21 cellular contexts compared by ENCODE assay signal in genomic region chr1:169289016-169289415, GRCh38.
A peak's percentile ranks its signal among the peaks of the same experiment; 100 is the strongest.
DNase-seq lines count a peak whose midpoint lies in the region; ATAC-seq, FAIRE-seq and TF ChIP-seq lines count a peak whose summit lies in the region.
"Had no signal": no experiment of that assay in that cellular context is flagged by ENCODE, and none has a peak within 500 bp of the region (broad histone marks: within the 10 kb centered on the region; RNA-seq: fewer than 3 reads in every experiment).

No MANE protein-coding gene starts in this region.

- H3K79me2 ChIP-seq in HCT116 (ENCODE audit: insufficient read depth, low read length) (no peaks in the 10 kb centered on the region), H1 (ENCODE audit: control insufficient read depth in 1 of 2, insufficient read depth in 2 of 2, low read length in 2 of 2) (no peaks in the 10 kb centered on the region)

- TF ChIP-seq RAD21 in HCT116 (IDR thresholded peaks at IDR 0.05; ENCODE audit: low read depth) = no peak
- TF ChIP-seq RAD21 in H1 (IDR thresholded peaks at IDR 0.05 in 1 of 2, conservative IDR thresholded peaks at IDR 0.05 in 1 of 2; ENCODE audit: low read depth in 2 of 2, low read length in 2 of 2) = no peak

- CTCF ChIA-PET in HCT116 (lab: Charles Lee) (no interaction called here), H1 (lab: Charles Lee; ENCODE audit: partially characterized antibody) (no interaction called here)

- 86% methylated on average over 1 of the region's 1 CpG; no CpG with 5 or more reads in 1 of the 2 experiments for WGBS in H1 (ENCODE audit: extremely low coverage in 1 of 2, insufficient coverage in 1 of 2, insufficient read length in 1 of 2, insufficient replicate concordance in 2 of 2, low coverage in 1 of 2, low lambda C conversion rate in 2 of 2, missing lambda C conversion rate in 1 of 2), 2 experiments

- peak overlapping the region; percentile 82 for H2BK12ac ChIP-seq in H1 (ENCODE audit: low read depth, low read length)

- no peak overlapping the region for H3K56ac ChIP-seq in H1 (replicated peaks; ENCODE audit: insufficient read length, low read depth, low read length)

- H3K4me3 ChIP-seq in AG10803 (ENCODE audit: low read length) (no peak overlapping the region), HCT116 (replicated peaks in 1 of 2; ENCODE audit: low read depth in 1 of 2, low read length in 2 of 2) (no peak overlapping the region), H1 (ENCODE audit: extremely low read depth in 1 of 4, insufficient read depth in 2 of 4, low read depth in 3 of 4, low read length in 4 of 4) (no peak overlapping the region)
- H3K4me3 ChIP-seq: SK-N-MC had no signal

- H3K36me3 ChIP-seq in HCT116 (ENCODE audit: control insufficient read depth in 1 of 2, insufficient read depth in 2 of 2, low read length in 2 of 2) (no peaks in the 10 kb centered on the region), H1 (ENCODE audit: control insufficient read depth in 2 of 4, insufficient read depth in 4 of 4, low read length in 3 of 4) (no peaks in the 10 kb centered on the region)
- H3K36me3 ChIP-seq: BE2C had no signal

- 0 out of 2 replicates have a peak, but pooled peaks cover 6% of the 10 kb centered on the region for H3K9me2 ChIP-seq in HCT116 (ENCODE audit: insufficient read depth)

- POLR2A ChIA-PET in HCT116 (lab: Charles Lee) (no interaction called here), H1 (lab: Charles Lee; ENCODE audit: partially characterized antibody) (no interaction called here)

- no peaks in the 10 kb centered on the region for H4K20me1 ChIP-seq in HCT116 (ENCODE audit: insufficient read depth)
- no peaks in the 10 kb centered on the region for H4K20me1 ChIP-seq in H1 (replicated peaks in 1 of 2; ENCODE audit: control insufficient read depth in 1 of 2, insufficient read depth in 2 of 2, low read length in 2 of 2)

- H3K4ac ChIP-seq in H1 (replicated peaks; ENCODE audit: insufficient read length, low read depth, low read length) = peak overlapping the region; percentile 6

- no peak overlapping the region for H2BK120ac ChIP-seq in H1 (replicated peaks; ENCODE audit: low read depth, low read length)

- TF ChIP-seq POLR2A in HCT116 (IDR thresholded peaks at IDR 0.05; ENCODE audit: borderline replicate concordance, extremely low read depth, insufficient read depth, insufficient read length) (no peak), H1 (IDR thresholded peaks at IDR 0.05; ENCODE audit: control extremely low read depth in 1 of 2, low read depth in 2 of 2, low read length in 2 of 2) (no peak)

- H3K27ac ChIP-seq in HCT116 (ENCODE audit: low read depth, low read length) (no peak overlapping the region), H1 (ENCODE audit: low read depth, low read length) (no peak overlapping the region)
- H3K27ac ChIP-seq: HL-60, SK-N-MC had no signal

- RAD21 ChIA-PET in HCT116 (lab: Charles Lee; ENCODE audit: low non-redundant PET in 1 of 2, low total read pairs in 2 of 2, uncharacterized antibody in 2 of 2, unreplicated experiment in 2 of 2) = no interaction called here

- H3K4me1 ChIP-seq in HCT116 (ENCODE audit: control insufficient read depth in 1 of 2, insufficient read depth in 2 of 2, low read length in 2 of 2) (peaks cover 17 to 26% of the 10 kb centered on the region in 2 experiments), H1 (replicated peaks in 1 of 4; ENCODE audit: control insufficient read depth in 3 of 4, insufficient read depth in 4 of 4, low read length in 3 of 4) (peaks cover 0 to 6% (median 1%) of the 10 kb centered on the region in 4 experiments; a peak in 2 of 7 replicates)
- H3K4me1 ChIP-seq: BE2C had no signal

- H3K9ac ChIP-seq in HCT116 (ENCODE audit: low read length) (no peak overlapping the region), H1 (replicated peaks in 1 of 4; ENCODE audit: extremely low read depth in 1 of 4, low read depth in 3 of 4, low read length in 3 of 4) (no peak overlapping the region; a peak in 1 of 7 replicates)

- H2AK5ac ChIP-seq in H1 (ENCODE audit: low read depth, low read length) = peak overlapping the region; percentile 33; the same call in 1 of the 2 replicates

- peak overlapping the region; percentile 37; the same call in 1 of the 2 replicates for H2BK20ac ChIP-seq in H1 (ENCODE audit: low read length)

- TF ChIP-seq CTCF in AG10803 (conservative IDR thresholded peaks at IDR 0.05; ENCODE audit: low read length) (no peak), HCT116 (IDR thresholded peaks at IDR 0.05 in 2 of 3, conservative IDR thresholded peaks at IDR 0.05 in 1 of 3; ENCODE audit: borderline replicate concordance in 1 of 3, insufficient read depth in 1 of 3, low read depth in 2 of 3, low read length in 2 of 3) (no peak), H1 (IDR thresholded peaks at IDR 0.05; ENCODE audit: control extremely low read depth in 1 of 3, insufficient read depth in 1 of 3, low read depth in 1 of 3, low read length in 3 of 3) (no peak)

- intact Hi-C loops in HCT116 (cut with micrococcal nuclease) = no loop called here

- H2BK15ac ChIP-seq in H1 (ENCODE audit: low read length) = no peak overlapping the region

- H3K9me3 ChIP-seq in HCT116 (ENCODE audit: control insufficient read depth in 1 of 2, insufficient read depth in 1 of 2, low read depth in 1 of 2, low read length in 2 of 2) = no peaks in the 10 kb centered on the region
- no peaks in the 10 kb centered on the region for H3K9me3 ChIP-seq in H1 (ENCODE audit: insufficient read depth in 2 of 2, low read depth in 1 of 2, low read length in 1 of 2)
- H3K9me3 ChIP-seq: BE2C had no signal

- no peaks in the 10 kb centered on the region for H3K27me3 ChIP-seq in HCT116 (ENCODE audit: insufficient read depth, low read length)
- no peaks in the 10 kb centered on the region for H3K27me3 ChIP-seq in H1 (replicated peaks in 1 of 4; ENCODE audit: control insufficient read depth in 3 of 4, extremely low read depth in 1 of 4, insufficient read depth in 3 of 4, low read length in 3 of 4)
- H3K27me3 ChIP-seq: BE2C had no signal

- no peak for TF ChIP-seq EP300 in H1 (IDR thresholded peaks at IDR 0.05; ENCODE audit: borderline replicate concordance in 1 of 2, low read depth in 2 of 2, low read length in 2 of 2)

- no peak overlapping the region for H4K91ac ChIP-seq in H1 (replicated peaks; ENCODE audit: insufficient read length, low read length)

- H2AFZ ChIP-seq in HCT116 (ENCODE audit: low read depth, low read length, poor library complexity, severe bottlenecking) (no peak overlapping the region), H1 (ENCODE audit: low read length) (no peak overlapping the region)

- peak overlapping the region; percentile 49; the same call in 1 of the 2 replicates for H3K18ac ChIP-seq in H1 (ENCODE audit: extremely low read depth, low read length)

- H4K5ac ChIP-seq in H1 (ENCODE audit: insufficient read length, low read depth, low read length) = no peak overlapping the region

- no peaks in the 10 kb centered on the region for H3K23me2 ChIP-seq in H1 (ENCODE audit: low read depth, low read length)

- DNase-seq in AG10803 (ENCODE audit: low read depth) (peak; percentile 8), HCT116 (ENCODE audit: low read depth, low spot score) (no peak), H1 (ENCODE audit: low read depth in 1 of 2, low spot score in 2 of 2) (no peak), kidney tubule cell (ENCODE audit: low spot score) (peak; percentile 69), UCSD-AML1 (lab: John Stamatoyannopoulos, UW; ENCODE audit: unreplicated experiment) (no peak)
- DNase-seq: 8988T; BE2C; CD4-positive, CD25-positive, alpha-beta regulatory T cell; COR-L47; DMS153; GDM1; NCI-H1105; NCI-H2081 had no signal

- no peak overlapping the region for H4K8ac ChIP-seq in H1 (ENCODE audit: extremely low read depth, insufficient read depth, low read length)

- FAIRE-seq in H1 (lab: Jason Lieb, UNC) = peak; percentile 76
- FAIRE-seq: GM19239, HTR-8/SVneo had no signal

- no peak overlapping the region for H3K23ac ChIP-seq in H1 (ENCODE audit: insufficient read length)

- H2BK5ac ChIP-seq in H1 (ENCODE audit: low read depth, low read length) = peak overlapping the region; percentile 84; the same call in 1 of the 2 replicates

- H3K14ac ChIP-seq in H1 (ENCODE audit: insufficient read length) = no peak overlapping the region

- no TSS peak for BruUV-seq in HCT116 (replicated peaks; lab: Mats Ljungman, UMichigan)

- H3K4me2 ChIP-seq in HCT116 (ENCODE audit: low read length) = peak overlapping the region; percentile 12
- no peak overlapping the region for H3K4me2 ChIP-seq in H1 (ENCODE audit: insufficient read depth in 1 of 2, low read depth in 2 of 2, low read length in 2 of 2)

- no peaks in the 10 kb centered on the region for H3K79me1 ChIP-seq in H1 (ENCODE audit: low read depth, low read length)

- no peak for ATAC-seq in HCT116
- no peak for ATAC-seq in GM19351 (IDR thresholded peaks at IDR 0.05; ENCODE audit: unreplicated experiment)
- ATAC-seq in GM19023 (IDR thresholded peaks at IDR 0.05; ENCODE audit: unreplicated experiment) = no peak
- no peak for ATAC-seq in HG03521 (IDR thresholded peaks at IDR 0.05; ENCODE audit: unreplicated experiment)
- ATAC-seq: Panc1 had no signal

TF ChIP-seq in HCT116, 20 proteins besides CTCF, POLR2A, EP300 and RAD21:
- TF ChIP-seq EGR1 (IDR thresholded peaks at IDR 0.05; ENCODE audit: low read depth) = no peak
- TF ChIP-seq CBX3 (IDR thresholded peaks at IDR 0.05; ENCODE audit: low read depth) = no peak
- TF ChIP-seq, protein P1, sequence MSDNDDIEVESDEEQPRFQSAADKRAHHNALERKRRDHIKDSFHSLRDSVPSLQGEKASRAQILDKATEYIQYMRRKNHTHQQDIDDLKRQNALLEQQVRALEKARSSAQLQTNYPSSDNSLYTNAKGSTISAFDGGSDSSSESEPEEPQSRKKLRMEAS (IDR thresholded peaks at IDR 0.05) = no peak
- no peak for TF ChIP-seq ZNF274 (IDR thresholded peaks at IDR 0.05; ENCODE audit: low read depth, low read length)

TF ChIP-seq in H1, 55 proteins besides CTCF, POLR2A, EP300 and RAD21:
- TF ChIP-seq EZH2 (IDR thresholded peaks at IDR 0.05; ENCODE audit: low read depth, low read length, severe bottlenecking) (no peak), SIRT6 (IDR thresholded peaks at IDR 0.05; ENCODE audit: low read length) (no peak), ZNF274 (IDR thresholded peaks at IDR 0.05; ENCODE audit: borderline replicate concordance, extremely low read depth, low read length) (no peak), KDM5A (IDR thresholded peaks at IDR 0.05; ENCODE audit: low read length) (no peak), KDM4A (IDR thresholded peaks at IDR 0.05; ENCODE audit: low read depth, low read length, severe bottlenecking) (no peak), BACH1 (IDR thresholded peaks at IDR 0.05; ENCODE audit: low read length) (no peak), POLR2AphosphoS5 (IDR thresholded peaks at IDR 0.05; ENCODE audit: low read depth, low read length) (no peak)

Comparison
In these comparisons a context has a peak if more than half of its experiments do, and no peak if none do; other contexts are left out.
1. DNase-seq: peak in AG10803 (single experiment) and kidney tubule cell (single experiment); none in HCT116 (single experiment), H1 (0 of 2) and UCSD-AML1 (single experiment).